30 cellular contexts compared by ENCODE assay signal in genomic region chrX:17237146-17237545, GRCh38.
"Had no signal": no experiment of that assay in that cellular context is flagged by ENCODE, and none has a peak within 500 bp of the region (broad histone marks: within the 10 kb centered on the region; RNA-seq: fewer than 3 reads in every experiment).

No MANE protein-coding gene starts in this region.

- ATAC-seq: heart left ventricle; left colon; left lung; lower lobe of right lung; natural killer cell; psoas muscle; right lobe of liver; stimulated activated memory B cell treated with anti-CD40 and anti-IgM and Interleukin-4, amounts not matched to agents 10 μg/mL and 1 μg/mL and 100 μg/mL, for 72 hours; stimulated activated naive CD8-positive, alpha-beta T cell treated with anti-CD3 and anti-CD28 coated beads, Interleukin-15, amount 100 ng/mL, for 72 hours; upper lobe of right lung had no signal

- DNase-seq: heart left ventricle; hypothalamus; immature natural killer cell; kidney glomerular epithelial cell; left colon; left lung; lower lobe of right lung; mammary epithelial cell; mesenchymal stem cell; naive B cell; natural killer cell; nephron progenitor cell; occipital lobe; psoas muscle; right lobe of liver; stimulated activated CD4-positive, alpha-beta T cell treated with anti-CD3 and anti-CD28 coated beads, Interleukin-1b, Interleukin-23, amount 100 ng/mL, for 48 hours; stimulated activated CD4-positive, alpha-beta T cell treated with anti-CD3 and anti-CD28 coated beads, Interleukin-2, amount 100 ng/mL, for 48 hours; stimulated activated CD4-positive, alpha-beta T cell treated with anti-CD3 and anti-CD28 coated beads, Interleukin-4, amount 100 ng/mL, for 4 hours; stimulated activated CD8-positive, alpha-beta memory T cell treated with anti-CD3 and anti-CD28 coated beads, Interleukin-4, amount 100 ng/mL, for 48 hours; stimulated activated naive CD4-positive, alpha-beta T cell treated with Interleukin-2 at 50 U/mL for 16 hours; stimulated activated naive CD8-positive, alpha-beta T cell treated with anti-CD3 and anti-CD28 coated beads, Interleukin-15, amount 100 ng/mL, for 72 hours; testis; thyroid gland; transverse colon; upper lobe of right lung had no signal

- H3K27me3 ChIP-seq: left lung, neural progenitor cell, neutrophil, right atrium auricular region, right lobe of liver, testis, thyroid gland, transverse colon, upper lobe of right lung had no signal

- H3K27ac ChIP-seq: heart left ventricle, left lung, lower lobe of right lung, neural progenitor cell, neutrophil, parathyroid adenoma, psoas muscle, right atrium auricular region, right lobe of liver, testis, thyroid gland, transverse colon, upper lobe of right lung had no signal

- H3K4me1 ChIP-seq: heart left ventricle, left lung, lower lobe of right lung, neural progenitor cell, parathyroid adenoma, psoas muscle, right atrium auricular region, right lobe of liver, testis, thyroid gland, transverse colon, upper lobe of right lung had no signal
